Comparison of ENCODE assay signal across 20 cellular contexts in genomic region chr1:24513691-24514090, GRCh38. TPM values are rescaled to one million over a fixed set of nuclear protein-coding genes. Genes with fewer than 3 reads are reported as not detected.
A peak's percentile ranks its signal among the peaks of the same experiment; 100 is the strongest.
DNase-seq lines count a peak whose midpoint lies in the region; ATAC-seq and TF ChIP-seq lines count a peak whose summit lies in the region.
"Had no signal": no experiment of that assay in that cellular context is flagged by ENCODE, and none has a peak within 500 bp of the region (broad histone marks: within the 10 kb centered on the region; RNA-seq: fewer than 3 reads in every experiment).

No MANE protein-coding gene starts in this region.

- peaks cover 85% of the 10 kb centered on the region for H3K4me1 Mint-ChIP-seq in activated naive CD4-positive, alpha-beta T cell treated with anti-CD3 and anti-CD28 coated beads, Interleukin-2, amount 50 U/mL, for 24 hours
- H3K4me1 Mint-ChIP-seq in activated naive CD4-positive, alpha-beta T cell treated with anti-CD3 and anti-CD28 coated beads, Interleukin-2, amount 10 ng/mL, durations not matched to agents 7 days and 5 days = peaks cover 72% of the 10 kb centered on the region
- peaks cover 64% of the 10 kb centered on the region for H3K4me1 Mint-ChIP-seq in activated naive CD8-positive, alpha-beta T cell treated with anti-CD3 and anti-CD28 coated beads, Interleukin-2, amount 50 U/mL, for 24 hours
- no peaks in the 10 kb centered on the region for H3K4me1 Mint-ChIP-seq in type B pancreatic cell (ENCODE audit: unreplicated experiment)

- peak overlapping the region; percentile 45 for H3K4me3 Mint-ChIP-seq in activated naive CD4-positive, alpha-beta T cell treated with anti-CD3 and anti-CD28 coated beads, Interleukin-2, amount 50 U/mL, for 24 hours
- H3K4me3 Mint-ChIP-seq in activated naive CD4-positive, alpha-beta T cell treated with anti-CD3 and anti-CD28 coated beads, Interleukin-2, amount 10 ng/mL, durations not matched to agents 7 days and 5 days = no peak overlapping the region
- H3K4me3 Mint-ChIP-seq in activated naive CD8-positive, alpha-beta T cell treated with anti-CD3 and anti-CD28 coated beads, Interleukin-2, amount 50 U/mL, for 24 hours = no peak overlapping the region
- H3K4me3 Mint-ChIP-seq in type B pancreatic cell = no peak overlapping the region
- H3K4me3 Mint-ChIP-seq: HFFc6 had no signal

- peak; percentile 33 for DNase-seq in NCI-H2171 treated with DMSO at 0.1 percent for 48 hours (lab: John Stamatoyannopoulos, UW)
- no peak for DNase-seq in NCI-H2171 (lab: John Stamatoyannopoulos, UW)
- DNase-seq in activated naive CD4-positive, alpha-beta T cell treated with anti-CD3 and anti-CD28 coated beads, Interleukin-2, amount 10 ng/mL, durations not matched to agents 7 days and 5 days = no peak
- no peak for DNase-seq in activated naive CD8-positive, alpha-beta T cell treated with anti-CD3 and anti-CD28 coated beads, Interleukin-2, amount 50 U/mL, for 24 hours
- DNase-seq in type B pancreatic cell (ENCODE audit: extremely low spot score, unreplicated experiment) = no peak
- DNase-seq in NCI-H2029 treated with DMSO at 0.1 percent for 48 hours (lab: John Stamatoyannopoulos, UW) = no peak
- DNase-seq: ACHN, DMS79, H7, HFFc6, KBM-7, NCI-H1092 treated with DMSO at 0.1 percent for 48 hours, NCI-H1436 treated with DMSO at 0.1 percent for 48 hours, NCI-H1930, NCI-H524 treated with DMSO at 0.1 percent for 48 hours, NCI-H82, Peyer's patch had no signal

- H3K9me3 Mint-ChIP-seq in activated naive CD4-positive, alpha-beta T cell treated with anti-CD3 and anti-CD28 coated beads, Interleukin-2, amount 50 U/mL, for 24 hours = no peaks in the 10 kb centered on the region
- no peaks in the 10 kb centered on the region for H3K9me3 Mint-ChIP-seq in activated naive CD4-positive, alpha-beta T cell treated with anti-CD3 and anti-CD28 coated beads, Interleukin-2, amount 10 ng/mL, durations not matched to agents 7 days and 5 days
- H3K9me3 Mint-ChIP-seq in activated naive CD8-positive, alpha-beta T cell treated with anti-CD3 and anti-CD28 coated beads, Interleukin-2, amount 50 U/mL, for 24 hours = no peaks in the 10 kb centered on the region
- H3K9me3 Mint-ChIP-seq in type B pancreatic cell = no peaks in the 10 kb centered on the region
- H3K9me3 Mint-ChIP-seq: HFFc6 had no signal

- H3K27me3 Mint-ChIP-seq in activated naive CD4-positive, alpha-beta T cell treated with anti-CD3 and anti-CD28 coated beads, Interleukin-2, amount 50 U/mL, for 24 hours = no peaks in the 10 kb centered on the region
- no peaks in the 10 kb centered on the region for H3K27me3 Mint-ChIP-seq in activated naive CD4-positive, alpha-beta T cell treated with anti-CD3 and anti-CD28 coated beads, Interleukin-2, amount 10 ng/mL, durations not matched to agents 7 days and 5 days
- no peaks in the 10 kb centered on the region for H3K27me3 Mint-ChIP-seq in activated naive CD8-positive, alpha-beta T cell treated with anti-CD3 and anti-CD28 coated beads, Interleukin-2, amount 50 U/mL, for 24 hours
- H3K27me3 Mint-ChIP-seq in type B pancreatic cell = no peaks in the 10 kb centered on the region

- CTCF ChIA-PET in activated naive CD4-positive, alpha-beta T cell treated with anti-CD3 and anti-CD28 coated beads, Interleukin-2, amount 10 ng/mL, durations not matched to agents 7 days and 5 days (lab: Charles Lee) = interaction anchor here (1.1 kb wide), 1 partner anchor 12 kb away, joined by 3 read pairs; no protein-coding TSS in a partner anchor

- no peak for ATAC-seq in activated naive CD8-positive, alpha-beta T cell treated with anti-CD3 and anti-CD28 coated beads, Interleukin-2, amount 50 U/mL, for 24 hours
- no peak for ATAC-seq in HG03442 (IDR thresholded peaks at IDR 0.05; ENCODE audit: unreplicated experiment)
- ATAC-seq: HepG2 had no signal

- TF ChIP-seq CTCF in type B pancreatic cell (conservative IDR thresholded peaks at IDR 0.05) = no peak

- H3K27ac Mint-ChIP-seq in activated naive CD4-positive, alpha-beta T cell treated with anti-CD3 and anti-CD28 coated beads, Interleukin-2, amount 50 U/mL, for 24 hours = peak overlapping the region; percentile 92
- no peak overlapping the region for H3K27ac Mint-ChIP-seq in activated naive CD4-positive, alpha-beta T cell treated with anti-CD3 and anti-CD28 coated beads, Interleukin-2, amount 10 ng/mL, durations not matched to agents 7 days and 5 days
- peak overlapping the region; percentile 67 for H3K27ac Mint-ChIP-seq in activated naive CD8-positive, alpha-beta T cell treated with anti-CD3 and anti-CD28 coated beads, Interleukin-2, amount 50 U/mL, for 24 hours
- H3K27ac Mint-ChIP-seq in type B pancreatic cell = peak overlapping the region; percentile 10
- H3K27ac Mint-ChIP-seq: HFFc6 had no signal

- H3K36me3 Mint-ChIP-seq in activated naive CD4-positive, alpha-beta T cell treated with anti-CD3 and anti-CD28 coated beads, Interleukin-2, amount 50 U/mL, for 24 hours = peaks cover 12% of the 10 kb centered on the region
- H3K36me3 Mint-ChIP-seq in activated naive CD4-positive, alpha-beta T cell treated with anti-CD3 and anti-CD28 coated beads, Interleukin-2, amount 10 ng/mL, durations not matched to agents 7 days and 5 days = peaks cover 67% of the 10 kb centered on the region
- peaks cover 38% of the 10 kb centered on the region for H3K36me3 Mint-ChIP-seq in activated naive CD8-positive, alpha-beta T cell treated with anti-CD3 and anti-CD28 coated beads, Interleukin-2, amount 50 U/mL, for 24 hours (ENCODE audit: low read depth)
- no peaks in the 10 kb centered on the region for H3K36me3 Mint-ChIP-seq in type B pancreatic cell

RNA-seq across cellular contexts. Expression of gene RCAN3, which starts 11.1 kb away (rescaled TPM):
- total RNA-seq in type B pancreatic cell (ENCODE audit: low replicate concordance) = 20.4 and 40.8 TPM in 2 replicates

RNA-seq across cellular contexts. Expression of gene NCMAP, which starts 42.2 kb away (rescaled TPM):
- total RNA-seq in type B pancreatic cell (ENCODE audit: low replicate concordance) = 2.1 and 2.4 TPM in 2 replicates
- total RNA-seq: HFFc6 had no signal
